ENCODE assay signal across 14 cellular contexts in genomic region chr20:33859751-33860150, GRCh38. TPM values are rescaled to one million over a fixed set of nuclear protein-coding genes. Genes with fewer than 3 reads are reported as not detected.
DNase-seq lines count a peak whose midpoint lies in the region; ATAC-seq, FAIRE-seq and TF ChIP-seq lines count a peak whose summit lies in the region.
"Had no signal": no experiment of that assay in that cellular context is flagged by ENCODE, and none has a peak within 500 bp of the region (broad histone marks: within the 10 kb centered on the region; RNA-seq: fewer than 3 reads in every experiment).

No MANE protein-coding gene starts in this region.

- H3K9me2 ChIP-seq in OCI-LY1 (ENCODE audit: low read depth, low read length): no peaks in the 10 kb centered on the region

- no peaks in the 10 kb centered on the region for H3K9me3 Mint-ChIP-seq in activated CD8-positive, alpha-beta memory T cell treated with anti-CD3 and anti-CD28 coated beads, Interleukin-2, amount 10 ng/mL, durations not matched to agents 7 days and 5 days (ENCODE audit: low read depth)

- H3K27ac Mint-ChIP-seq in activated CD8-positive, alpha-beta memory T cell treated with anti-CD3 and anti-CD28 coated beads, Interleukin-2, amount 10 ng/mL, durations not matched to agents 7 days and 5 days: peak overlapping the region; percentile 90

- in situ Hi-C loops in GM12878 (cut with MboI): loop anchor here (10.0 kb wide), 1 partner anchor 265 kb away; no protein-coding TSS in a partner anchor

- H3K4me3 ChIP-seq in OCI-LY1 (ENCODE audit: low read depth, low read length, poor library complexity, severe bottlenecking) (no peak overlapping the region), GM12878 (no peak overlapping the region), osteoblast (ENCODE audit: insufficient read depth, low read length) (no peak overlapping the region)
- H3K4me3 ChIP-seq: HAP-1, lung, tibial nerve had no signal

- no peak for TF ChIP-seq CTCF in OCI-LY1 (IDR thresholded peaks at IDR 0.05; ENCODE audit: low read length)
- no peak for TF ChIP-seq CTCF in GM12878 (IDR thresholded peaks at IDR 0.05 in 2 of 3, conservative IDR thresholded peaks at IDR 0.05 in 1 of 3; ENCODE audit: control insufficient read depth in 2 of 3, extremely low read depth in 1 of 3, insufficient read depth in 1 of 3, low read depth in 3 of 3, low read length in 3 of 3)
- no peak for TF ChIP-seq CTCF in osteoblast (IDR thresholded peaks at IDR 0.05; ENCODE audit: extremely low read depth, low read depth, low read length)

- peaks cover 35% of the 10 kb centered on the region for H3K4me1 ChIP-seq in OCI-LY1 (ENCODE audit: insufficient read depth, low read length, severe bottlenecking)
- peaks cover 28% of the 10 kb centered on the region for H3K4me1 ChIP-seq in GM12878 (ENCODE audit: control insufficient read depth, insufficient read depth, low read length)
- H3K4me1 ChIP-seq in osteoblast (ENCODE audit: insufficient read depth, low read length): peaks cover 7% of the 10 kb centered on the region

- H3K9me3 ChIP-seq in OCI-LY1 (ENCODE audit: low read length) (no peaks in the 10 kb centered on the region), GM12878 (replicated peaks; ENCODE audit: control insufficient read depth, insufficient read depth, low read length) (no peaks in the 10 kb centered on the region), osteoblast (ENCODE audit: low read depth, low read length) (no peaks in the 10 kb centered on the region)
- H3K9me3 ChIP-seq: HAP-1, tibial nerve had no signal

- H3K4me3 Mint-ChIP-seq in activated CD8-positive, alpha-beta memory T cell treated with anti-CD3 and anti-CD28 coated beads, Interleukin-2, amount 10 ng/mL, durations not matched to agents 7 days and 5 days: no peak overlapping the region

- intact Hi-C loops in GM12878 (cut with micrococcal nuclease; ENCODE audit: unreplicated experiment): loop anchor here (5.0 kb wide), 1 partner anchor 58 kb away; no protein-coding TSS in a partner anchor

- H2AFZ ChIP-seq in OCI-LY1 (ENCODE audit: low read length) (no peak overlapping the region), GM12878 (ENCODE audit: control insufficient read depth, low read depth, low read length) (no peak overlapping the region), osteoblast (ENCODE audit: low read length) (no peak overlapping the region)

- no peak for TF ChIP-seq POLR2A in GM12878 (IDR thresholded peaks at IDR 0.05; ENCODE audit: low read depth, low read length)

- H3K4me2 ChIP-seq in OCI-LY1 (ENCODE audit: low read length) (no peak overlapping the region), GM12878 (ENCODE audit: control insufficient read depth, insufficient read depth) (no peak overlapping the region), osteoblast (ENCODE audit: insufficient read depth, low read length) (no peak overlapping the region)

- H3K36me3 Mint-ChIP-seq in activated CD8-positive, alpha-beta memory T cell treated with anti-CD3 and anti-CD28 coated beads, Interleukin-2, amount 10 ng/mL, durations not matched to agents 7 days and 5 days: peaks cover 19% of the 10 kb centered on the region

- peaks cover 31% of the 10 kb centered on the region for H3K4me1 Mint-ChIP-seq in activated CD8-positive, alpha-beta memory T cell treated with anti-CD3 and anti-CD28 coated beads, Interleukin-2, amount 10 ng/mL, durations not matched to agents 7 days and 5 days

- H4K20me1 ChIP-seq in OCI-LY1 (ENCODE audit: insufficient read depth, low read length) (no peaks in the 10 kb centered on the region), GM12878 (ENCODE audit: control insufficient read depth, insufficient read depth) (no peaks in the 10 kb centered on the region), osteoblast (ENCODE audit: insufficient read depth, low read length) (peaks cover 8% of the 10 kb centered on the region)

- CTCF ChIA-PET in activated CD8-positive, alpha-beta memory T cell treated with anti-CD3 and anti-CD28 coated beads, Interleukin-2, amount 10 ng/mL, durations not matched to agents 7 days and 5 days (lab: Charles Lee): interaction anchor here (0.6 to 1.2 kb wide), 5 partner anchors 11 to 270 kb away, joined by 3 read pairs; no protein-coding TSS in a partner anchor
- CTCF ChIA-PET in GM12878 (lab: Yijun Ruan, JAX): interaction anchor here (1.4 to 1.6 kb wide), 2 partner anchors 68 to 270 kb away, joined by 5 to 6 read pairs; no protein-coding TSS in a partner anchor

- no peak for TF ChIP-seq EP300 in GM12878 (IDR thresholded peaks at IDR 0.05; ENCODE audit: borderline replicate concordance in 1 of 2, control insufficient read depth in 1 of 2, low read depth in 2 of 2, low read length in 2 of 2)

- SMC1A ChIA-PET in GM12878 (lab: Charles Lee; ENCODE audit: uncharacterized antibody, unreplicated experiment): interaction anchor here (1.6 kb wide), 1 partner anchor 13 kb away, joined by 3 read pairs; no protein-coding TSS in a partner anchor

- no peaks in the 10 kb centered on the region for H3K79me2 ChIP-seq in OCI-LY1 (ENCODE audit: insufficient read depth, low read length)
- H3K79me2 ChIP-seq in GM12878 (ENCODE audit: control insufficient read depth, insufficient read depth, low read length): no peaks in the 10 kb centered on the region
- no peaks in the 10 kb centered on the region for H3K79me2 ChIP-seq in osteoblast (ENCODE audit: insufficient read depth, low read length)

- no peak for TF ChIP-seq RAD21 in GM12878 (IDR thresholded peaks at IDR 0.05; ENCODE audit: insufficient read depth, low read depth, low read length)

- peaks cover 10% of the 10 kb centered on the region for H3K36me3 ChIP-seq in OCI-LY1 (ENCODE audit: insufficient read depth, low read length)
- peaks cover 6 to 9% of the 10 kb centered on the region in 2 experiments; a peak in 3 of 4 replicates for H3K36me3 ChIP-seq in GM12878 (ENCODE audit: control insufficient read depth in 2 of 2, insufficient read depth in 2 of 2, low read length in 1 of 2)
- H3K36me3 ChIP-seq in osteoblast (ENCODE audit: insufficient read depth, low read length): peaks cover 7% of the 10 kb centered on the region

- RAD21 ChIA-PET in GM12878 (lab: Charles Lee; ENCODE audit: unreplicated experiment): no interaction called here

- H3F3A ChIP-seq in OCI-LY1 (ENCODE audit: insufficient read depth, low read length): no peaks in the 10 kb centered on the region

- FAIRE-seq in GM12878 (lab: Jason Lieb, UNC): no peak
- FAIRE-seq: D721Med had no signal

- H3K27me3 Mint-ChIP-seq in activated CD8-positive, alpha-beta memory T cell treated with anti-CD3 and anti-CD28 coated beads, Interleukin-2, amount 10 ng/mL, durations not matched to agents 7 days and 5 days: no peaks in the 10 kb centered on the region

- H3K9ac ChIP-seq in OCI-LY1 (ENCODE audit: low read length): no peak overlapping the region; the same call in 1 of the 2 replicates
- H3K9ac ChIP-seq in GM12878 (ENCODE audit: control insufficient read depth, insufficient read depth, low read length): no peak overlapping the region; the same call in 1 of the 2 replicates

- no TSS peak for BruUV-seq in GM12878 (replicated peaks; lab: Mats Ljungman, UMichigan)

- H3K27ac ChIP-seq in OCI-LY1 (ENCODE audit: low read depth, low read length, poor library complexity, severe bottlenecking) (peak overlapping the region; percentile 16), GM12878 (ENCODE audit: control insufficient read depth, insufficient read depth) (peak overlapping the region; percentile 39; the same call in 1 of the 2 replicates), osteoblast (ENCODE audit: low read depth, low read length) (no peak overlapping the region)
- H3K27ac ChIP-seq: tibial nerve had no signal

- WGBS in GM12878 (ENCODE audit: insufficient coverage, insufficient replicate concordance, low lambda C conversion rate, missing lambda C conversion rate): 88% methylated on average over 3 of the region's 3 CpGs

- H3K27me3 ChIP-seq in OCI-LY1 (ENCODE audit: insufficient read depth, low read length) (no peaks in the 10 kb centered on the region), GM12878 (replicated peaks in 1 of 2; ENCODE audit: control insufficient read depth in 2 of 2, insufficient read depth in 2 of 2, low read length in 1 of 2) (no peaks in the 10 kb centered on the region), osteoblast (ENCODE audit: insufficient read depth, low read length) (no peaks in the 10 kb centered on the region)
- H3K27me3 ChIP-seq: tibial nerve had no signal

- no peak for DNase-seq in activated CD8-positive, alpha-beta memory T cell treated with anti-CD3 and anti-CD28 coated beads, Interleukin-2, amount 10 ng/mL, durations not matched to agents 7 days and 5 days
- no peak for DNase-seq in activated CD8-positive, alpha-beta memory T cell treated with anti-CD3 and anti-CD28 coated beads for 24 hours
- DNase-seq in GM12878 (ENCODE audit: low read depth, low spot score): no peak
- DNase-seq in osteoblast (ENCODE audit: insufficient read length, low spot score, missing footprints): peak; percentile 53
- no peak for DNase-seq in NOMO-1 treated with DMSO at 0.1 percent for 48 hours (lab: John Stamatoyannopoulos, UW; ENCODE audit: unreplicated experiment)
- DNase-seq in NCI-H2227 treated with DMSO at 0.1 percent for 48 hours (lab: John Stamatoyannopoulos, UW): no peak
- DNase-seq: cerebellar nuclear complex, PC-3 had no signal

- peak; percentile 18 for ATAC-seq in activated CD8-positive, alpha-beta memory T cell treated with anti-CD3 and anti-CD28 coated beads, Interleukin-2, amount 10 ng/mL, durations not matched to agents 7 days and 5 days
- ATAC-seq in GM12878: no peak
- no peak for ATAC-seq in HG02610 (IDR thresholded peaks at IDR 0.05; ENCODE audit: unreplicated experiment)
- ATAC-seq: PC-3 had no signal

- POLR2A ChIA-PET in GM12878 (lab: Charles Lee): no interaction called here

RNA-seq across cellular contexts. Expression of gene CHMP4B, which starts 48.6 kb away (rescaled TPM):
- total RNA-seq in activated CD8-positive, alpha-beta memory T cell treated with anti-CD3 and anti-CD28 coated beads, Interleukin-2, amount 10 ng/mL, durations not matched to agents 7 days and 5 days: 10 to 100 TPM; 79.4 to 81.9 TPM
- 6.9 and 9.9 TPM in 2 replicates for total RNA-seq in GM12878 (2013; cell fraction: nucleolus; rRNA removed)
- total RNA-seq in GM12878 (2014; rRNA removed): 46.6 and 47.7 TPM in 2 replicates
- 52.6 and 54.1 TPM in 2 replicates for total RNA-seq in GM12878 (2014; rRNA removed; fragmentation: Illumina TruSeq; extraction: Trizol)
- total RNA-seq in GM12878 (2021): 96.3 and 98.7 TPM in 2 replicates
- polyA plus RNA-seq in GM12878 (2011; ENCODE audit: low read depth): 96.7 TPM
- 63.3 and 64.9 TPM in 2 replicates for polyA plus RNA-seq in GM12878 (2011; rRNA removed)
- polyA plus RNA-seq in GM12878 (2011; cell fraction: cytosol; rRNA removed): 50.1 and 54.9 TPM in 2 replicates
- polyA plus RNA-seq in GM12878 (2011; cell fraction: nucleus; rRNA removed): 19.2 and 25.0 TPM in 2 replicates
- polyA plus RNA-seq in GM12878 (2012): 88.4 and 104 TPM in 2 replicates
- polyA plus RNA-seq in GM12878 (2014; fragmentation: Illumina TruSeq; extraction: Trizol): 117 and 118 TPM in 2 replicates
- 10 to 100 TPM in 1 of 2 experiments, 1 to 10 TPM in 1; 4.2 to 12.9 TPM for polyA plus RNA-seq in GM12878 (2014; fragmentation: Nextera tagmentation; extraction: Ambion mirVana)
- 102 and 105 TPM in 2 replicates for polyA plus RNA-seq in GM12878 (2014; rRNA removed)
- 1 to 10 TPM; 5.0 to 6.7 TPM for polyA plus RNA-seq in GM12878 (2016; fragmentation: Nextera tagmentation; extraction: Ambion mirVana)
- polyA minus RNA-seq in GM12878 (2011; rRNA and poly(A)+ RNA removed): 14.0 and 17.8 TPM in 2 replicates
- polyA minus RNA-seq in GM12878 (2011; cell fraction: cytosol; rRNA and poly(A)+ RNA removed): 13.9 and 18.4 TPM in 2 replicates
- 3.5 and 5.2 TPM in 2 replicates for polyA minus RNA-seq in GM12878 (2011; cell fraction: nucleus; rRNA and poly(A)+ RNA removed)
- 40.1 and 40.9 TPM in 2 replicates for total RNA-seq in osteoblast
